10 cellular contexts compared by ENCODE assay signal in genomic region chr18:48728204-48728833, GRCh38.
DNase-seq lines count a peak whose midpoint lies in the region; ATAC-seq and TF ChIP-seq lines count a peak whose summit lies in the region.
"Had no signal": no experiment of that assay in that cellular context is flagged by ENCODE, and none has a peak within 500 bp of the region (broad histone marks: within the 10 kb centered on the region; RNA-seq: fewer than 3 reads in every experiment).

No MANE protein-coding gene starts in this region.

- ATAC-seq in HG03097 (IDR thresholded peaks at IDR 0.05; ENCODE audit: low FRiP score, unreplicated experiment) = no peak

- no peak for TF ChIP-seq CTCF in GM13977 (IDR thresholded peaks at IDR 0.05; ENCODE audit: extremely low read depth, insufficient read depth, missing control alignments)

- peak; percentile 85 for DNase-seq in HS-27A (ENCODE audit: low read depth)
- peak; percentile 60 for DNase-seq in UCSD-AML1 (lab: John Stamatoyannopoulos, UW; ENCODE audit: unreplicated experiment)
- DNase-seq in foreskin melanocyte = peak; percentile 96
- peak; percentile 100 for DNase-seq in stromal cell of bone marrow (ENCODE audit: low read depth)
- no peak for DNase-seq in GM13977 (ENCODE audit: low spot score)
- no peak for DNase-seq in SW 1271 (lab: John Stamatoyannopoulos, UW)
- no peak for DNase-seq in NCI-H1417 treated with DMSO at 0.1 percent for 48 hours (lab: John Stamatoyannopoulos, UW)
- DNase-seq: activated CD4-positive, alpha-beta T cell treated with anti-CD3 and anti-CD28 coated beads, Interleukin-2, amount 50 U/mL, for 4 hours; stimulated activated CD4-positive, alpha-beta T cell treated with anti-CD3 and anti-CD28 coated beads, Interleukin-12 subunit alpha, Interleukin-12 subunit beta, amount 100 ng/mL, for 4 hours had no signal

- in situ Hi-C loops in GM13977 (cut with MboI; ENCODE audit: low pct_unique_long_range_greater_than_20kb, low sequenced_read_pairs, unreplicated experiment) = no loop called here

Comparison
In these comparisons a context has a peak if more than half of its experiments do, and no peak if none do; other contexts are left out.
1. DNase-seq: peak in HS-27A (single experiment), UCSD-AML1 (single experiment), foreskin melanocyte (single experiment) and stromal cell of bone marrow (single experiment); none in GM13977 (single experiment), SW 1271 (0 of 2) and NCI-H1417 treated with DMSO at 0.1 percent for 48 hours (single experiment).